Comparison of ENCODE assay signal across 8 cellular contexts in the genomic region with DNA sequence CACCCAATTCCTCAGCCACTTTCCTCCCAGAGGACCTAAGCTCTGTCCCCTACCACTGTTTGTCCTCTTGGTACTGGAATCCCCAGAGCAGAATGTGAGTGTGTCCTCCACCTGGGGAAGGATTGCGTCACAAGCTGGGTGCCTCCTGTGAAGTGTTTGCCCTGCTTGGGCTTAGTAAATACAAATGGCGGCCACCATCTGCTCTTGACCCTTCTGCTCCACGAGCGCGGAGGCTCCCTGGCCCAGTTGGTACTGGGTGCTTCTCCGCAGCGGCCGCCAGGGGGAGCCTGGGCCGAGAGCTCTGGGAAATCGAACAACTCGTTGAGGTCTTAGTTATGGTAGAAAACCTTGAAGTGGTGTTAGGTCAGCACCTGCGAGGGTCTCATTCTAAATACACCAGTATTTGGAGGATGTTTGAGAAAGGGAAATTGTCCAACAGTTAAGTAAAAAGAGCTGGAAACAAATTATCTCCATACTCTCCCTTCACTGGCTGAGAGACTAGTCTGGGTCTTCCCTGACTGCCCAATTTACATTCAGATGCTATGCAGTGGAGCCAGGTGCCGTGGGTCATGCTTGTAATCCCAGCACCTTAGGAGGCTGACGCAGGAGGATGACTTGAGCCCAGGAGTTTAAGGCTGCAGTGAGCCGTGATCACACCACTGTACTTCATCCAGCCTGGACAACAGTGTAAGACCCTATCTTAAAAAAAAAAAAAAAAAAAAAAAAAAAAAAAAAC.
DNase-seq lines count a peak whose midpoint lies in the region; ATAC-seq and TF ChIP-seq lines count a peak whose summit lies in the region.

No MANE protein-coding gene starts in this region.

- H3K9ac ChIP-seq in PC-3 (ENCODE audit: low read length), result no peak overlapping the region

- no peaks in the 10 kb centered on the region for H3K27me3 ChIP-seq in PC-3 (ENCODE audit: low read length)

- DNase-seq in DMS79 treated with DMSO at 0.1 percent for 48 hours (lab: John Stamatoyannopoulos, UW), result peak; percentile 99
- DNase-seq in PC-3, result peak; percentile 42
- DNase-seq in activated naive CD8-positive, alpha-beta T cell treated with anti-CD3 and anti-CD28 coated beads, Interleukin-2, amount 50 U/mL, for 16 hours (ENCODE audit: low read depth, low spot score), result peak; percentile 6
- peak; percentile 71 for DNase-seq in iPS-NIHi11 (ENCODE audit: low spot score)
- DNase-seq in stimulated activated CD4-positive, alpha-beta T cell treated with anti-CD3 and anti-CD28 coated beads, TNF-alpha, amount 100 ng/mL, for 24 hours (ENCODE audit: low read depth in 3 of 3), result peak in 2 of 3 experiments; percentile 17 to 42
- no peak for DNase-seq in occipital lobe (lab: John Stamatoyannopoulos, UW)

- no peaks in the 10 kb centered on the region for H3K36me3 ChIP-seq in PC-3 (ENCODE audit: low read depth, low read length)

- no peak overlapping the region for H3K4me2 ChIP-seq in PC-3 (ENCODE audit: low read length)

- ATAC-seq in HG02642 (IDR thresholded peaks at IDR 0.05; ENCODE audit: poor library complexity, unreplicated experiment) (peak; percentile 61), PC-3 (peak; percentile 48), GM21619 (IDR thresholded peaks at IDR 0.05; ENCODE audit: unreplicated experiment) (no peak)

- POLR2A ChIA-PET in PC-3 (lab: Charles Lee; ENCODE audit: unreplicated experiment), result no interaction called here

- TF ChIP-seq CTCF in PC-3 (conservative IDR thresholded peaks at IDR 0.05; ENCODE audit: low read depth, low read length), result peak; percentile 88

- H3K4me3 ChIP-seq in PC-3 (ENCODE audit: low read length), result no peak overlapping the region

- H3F3A ChIP-seq in PC-3 (ENCODE audit: low read length, unreplicated experiment), result no peaks in the 10 kb centered on the region

- CTCF ChIA-PET in PC-3 (lab: Charles Lee), result interaction anchor here (0.6 to 0.8 kb wide), 2 partner anchors 71 to 289 kb away, joined by 3 to 5 read pairs; no protein-coding TSS in a partner anchor

- peak overlapping the region; percentile 49 for H2AFZ ChIP-seq in PC-3 (ENCODE audit: low read length)

- no peak overlapping the region for H3K27ac ChIP-seq in PC-3 (ENCODE audit: low read length)

- H3K9me2 ChIP-seq in PC-3 (replicated peaks; ENCODE audit: low read length), result no peaks in the 10 kb centered on the region

- peaks cover 12% of the 10 kb centered on the region; the same call in 1 of the 2 replicates for H3K4me1 ChIP-seq in PC-3 (ENCODE audit: insufficient read depth, low read length)

- H3K9me3 ChIP-seq in PC-3 (ENCODE audit: low read length), result no peaks in the 10 kb centered on the region

- intact Hi-C loops in PC-3 (cut with micrococcal nuclease), result loop anchor here (2.0 to 5.0 kb wide), 2 partner anchors 73 to 289 kb away; a partner anchor contains a TSS

- no peaks in the 10 kb centered on the region for H4K20me1 ChIP-seq in PC-3 (ENCODE audit: low read length)

- H3K79me2 ChIP-seq in PC-3 (ENCODE audit: low read length), result no peaks in the 10 kb centered on the region

- BruUV-seq in PC-3 (replicated peaks; lab: Mats Ljungman, UMichigan), result no TSS peak
